19 cellular contexts compared by ENCODE assay signal in the genomic region with DNA sequence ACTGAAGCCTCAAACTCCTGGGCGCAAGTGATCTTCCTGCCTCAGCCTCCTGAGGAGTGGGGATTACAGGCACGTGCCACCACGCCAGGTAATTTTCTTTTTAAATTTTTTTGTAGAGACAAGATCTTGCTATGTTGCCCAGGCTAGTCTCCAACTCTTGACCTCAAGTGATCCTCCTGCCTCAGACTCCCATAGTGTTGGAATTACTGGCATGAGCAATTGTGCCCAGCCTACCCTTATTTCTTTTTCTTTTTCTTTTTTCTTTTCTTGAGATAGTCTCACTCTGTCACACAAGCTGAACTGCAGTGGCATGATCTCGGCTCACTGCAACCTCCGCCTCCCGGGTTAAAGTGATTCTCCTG.
DNase-seq lines count a peak whose midpoint lies in the region; ATAC-seq and TF ChIP-seq lines count a peak whose summit lies in the region.
"Had no signal": no experiment of that assay in that cellular context is flagged by ENCODE, and none has a peak within 500 bp of the region (broad histone marks: within the 10 kb centered on the region; RNA-seq: fewer than 3 reads in every experiment).

No MANE protein-coding gene starts in this region.

- no peaks in the 10 kb centered on the region for H3K9me3 Mint-ChIP-seq in type B pancreatic cell
- H3K9me3 Mint-ChIP-seq: CD8-positive, alpha-beta T cell had no signal

- no peak overlapping the region for H2AFZ ChIP-seq in GM23248
- no peak overlapping the region for H2AFZ ChIP-seq in osteoblast (ENCODE audit: low read length)
- H2AFZ ChIP-seq: PC-9 had no signal

- H3K4me1 Mint-ChIP-seq in T-helper 17 cell (peaks cover 5% of the 10 kb centered on the region), type B pancreatic cell (ENCODE audit: unreplicated experiment) (peaks cover 4% of the 10 kb centered on the region)

- DNase-seq in AG04450 (ENCODE audit: low read depth, low spot score) (no peak), GM23248 (no peak), T-helper 17 cell (no peak), osteoblast (ENCODE audit: insufficient read length, low spot score, missing footprints) (no peak), type B pancreatic cell (ENCODE audit: extremely low spot score, unreplicated experiment) (no peak), NCI-H748 (lab: John Stamatoyannopoulos, UW; ENCODE audit: unreplicated experiment) (no peak)
- DNase-seq in stimulated activated CD4-positive, alpha-beta T cell treated with anti-CD3 and anti-CD28 coated beads, Interleukin-4, amount 100 ng/mL, for 1 hour = no peak
- DNase-seq: Caco-2; CD8-positive, alpha-beta T cell; GDM1; KG1; MM.1S; NCI-H2029 treated with DMSO at 0.1 percent for 48 hours; NCI-H446 treated with DMSO at 0.1 percent for 48 hours; NCI-H526 had no signal

- CTCF ChIA-PET in AG04450 (lab: Charles Lee) = no interaction called here

- H3K27ac ChIP-seq in AG04450 (ENCODE audit: low read depth, low read length) (peak overlapping the region; percentile 69), GM23248 (peak overlapping the region; percentile 49), osteoblast (ENCODE audit: low read depth, low read length) (peak overlapping the region; percentile 73)
- H3K27ac ChIP-seq: C4-2B, PC-9 had no signal

- 0 out of 2 replicates have a peak, but pooled peaks cover 15% of the 10 kb centered on the region for H3F3A ChIP-seq in GM23248 (ENCODE audit: insufficient read depth)

- H3K36me3 ChIP-seq in GM23248 (ENCODE audit: low read depth) (no peaks in the 10 kb centered on the region), osteoblast (ENCODE audit: insufficient read depth, low read length) (peaks cover 25% of the 10 kb centered on the region)

- POLR2A ChIA-PET in AG04450 (lab: Yijun Ruan, JAX) = no interaction called here

- H3K9me3 ChIP-seq in AG04450 (ENCODE audit: control insufficient read depth, insufficient read depth, low read length) (no peaks in the 10 kb centered on the region), GM23248 (ENCODE audit: low read depth) (no peaks in the 10 kb centered on the region), T-helper 17 cell (ENCODE audit: control insufficient read depth, low read length, poor library complexity, severe bottlenecking) (no peaks in the 10 kb centered on the region), osteoblast (ENCODE audit: low read depth, low read length) (no peaks in the 10 kb centered on the region)
- H3K9me3 ChIP-seq: Caco-2 had no signal

- H3K27me3 Mint-ChIP-seq in T-helper 17 cell = no peaks in the 10 kb centered on the region
- no peaks in the 10 kb centered on the region for H3K27me3 Mint-ChIP-seq in type B pancreatic cell
- H3K27me3 Mint-ChIP-seq: B cell had no signal

- no peaks in the 10 kb centered on the region for H3K9me2 ChIP-seq in GM23248 (ENCODE audit: insufficient read depth)

- H3K9ac ChIP-seq in GM23248 = no peak overlapping the region

- no peak for TF ChIP-seq CTCF in AG04450 (IDR thresholded peaks at IDR 0.05; ENCODE audit: low read depth, low read length)
- no peak for TF ChIP-seq CTCF in osteoblast (IDR thresholded peaks at IDR 0.05; ENCODE audit: extremely low read depth, low read depth, low read length)
- TF ChIP-seq CTCF in type B pancreatic cell (conservative IDR thresholded peaks at IDR 0.05) = no peak

- H3K4me3 Mint-ChIP-seq in T-helper 17 cell (no peak overlapping the region), type B pancreatic cell (no peak overlapping the region)
- H3K4me3 Mint-ChIP-seq: B cell; CD8-positive, alpha-beta T cell had no signal

- H3K27ac Mint-ChIP-seq in T-helper 17 cell (peak overlapping the region; percentile 63), type B pancreatic cell (no peak overlapping the region)
- H3K27ac Mint-ChIP-seq: B cell; CD8-positive, alpha-beta T cell had no signal

- H3K4me3 ChIP-seq in AG04450 (ENCODE audit: low read depth, low read length) (no peak overlapping the region), GM23248 (no peak overlapping the region), osteoblast (ENCODE audit: insufficient read depth, low read length) (no peak overlapping the region)
- H3K4me3 ChIP-seq: PC-9 had no signal

- H4K20me1 ChIP-seq in GM23248 (ENCODE audit: insufficient read depth) = no peaks in the 10 kb centered on the region
- no peaks in the 10 kb centered on the region for H4K20me1 ChIP-seq in osteoblast (ENCODE audit: insufficient read depth, low read length)

- WGBS in GM23248 (ENCODE audit: low coverage in 1 of 2, low lambda C conversion rate in 2 of 2, missing lambda C conversion rate in 2 of 2), 2 experiments = 95 to 98% methylated on average over 6 of the region's 6 CpGs

- no peak overlapping the region for H3K4me2 ChIP-seq in GM23248 (ENCODE audit: unreplicated experiment)
- peak overlapping the region; percentile 20 for H3K4me2 ChIP-seq in osteoblast (ENCODE audit: insufficient read depth, low read length)
- H3K4me2 ChIP-seq: PC-9 had no signal

- in situ Hi-C loops in GM23248 (cut with MboI) = no loop called here

- no peaks in the 10 kb centered on the region for H3K79me2 ChIP-seq in GM23248 (ENCODE audit: insufficient read depth)
- no peaks in the 10 kb centered on the region for H3K79me2 ChIP-seq in osteoblast (ENCODE audit: insufficient read depth, low read length)

- H3K4me1 ChIP-seq in GM23248 (ENCODE audit: insufficient read depth) = peaks cover 14% of the 10 kb centered on the region; the same call in 1 of the 2 replicates
- peaks cover 20% of the 10 kb centered on the region for H3K4me1 ChIP-seq in osteoblast (ENCODE audit: insufficient read depth, low read length)
- H3K4me1 ChIP-seq: Caco-2 had no signal

- H3K27me3 ChIP-seq in AG04450 (ENCODE audit: control insufficient read depth, insufficient read depth, low read length) (no peaks in the 10 kb centered on the region), GM23248 (replicated peaks; ENCODE audit: insufficient read depth) (no peaks in the 10 kb centered on the region), osteoblast (ENCODE audit: insufficient read depth, low read length) (no peaks in the 10 kb centered on the region)

- no peak for ATAC-seq in T-helper 17 cell
- ATAC-seq: CD8-positive, alpha-beta T cell; Right ventricle myocardium inferior had no signal

- peaks cover 5% of the 10 kb centered on the region for H3K36me3 Mint-ChIP-seq in T-helper 17 cell (ENCODE audit: low read depth)
- peaks cover 3% of the 10 kb centered on the region for H3K36me3 Mint-ChIP-seq in type B pancreatic cell
